1 cellular context compared by ENCODE assay signal in genomic region chr11:75815345-75815983, GRCh38.
TF ChIP-seq lines count a peak whose summit lies in the region.

No MANE protein-coding gene starts in this region.

TF ChIP-seq in HEK293, 187 proteins besides CTCF, POLR2A, EP300 and RAD21 (continued from another document):
- TF ChIP-seq OVOL3 (tag by site-specific recombination; IDR thresholded peaks at IDR 0.05) = no peak
- TF ChIP-seq GLI4 (tag by site-specific recombination; IDR thresholded peaks at IDR 0.05) = no peak
- TF ChIP-seq ZNF398 (tag by site-specific recombination; IDR thresholded peaks at IDR 0.05) = peak; percentile 10; the same call in 1 of the 2 replicates
- no peak for TF ChIP-seq ZNF626 (tag by site-specific recombination; IDR thresholded peaks at IDR 0.05)
- no peak for TF ChIP-seq ZNF677 (tag by site-specific recombination; IDR thresholded peaks at IDR 0.05)
- peak; percentile 45 for TF ChIP-seq ZNF335 (tag by site-specific recombination; conservative IDR thresholded peaks at IDR 0.05)
- TF ChIP-seq ZNF76 (tag by site-specific recombination; IDR thresholded peaks at IDR 0.05; ENCODE audit: borderline replicate concordance, low read depth) = 0 out of 2 replicates have a peak, but pooled peaks have one; percentile 17
- TF ChIP-seq ZNF692 (tag by site-specific recombination; IDR thresholded peaks at IDR 0.05) = peak; percentile 44; the same call in 1 of the 2 replicates
- TF ChIP-seq YY1 (tag by site-specific recombination; IDR thresholded peaks at IDR 0.05) = 0 out of 2 replicates have a peak, but pooled peaks have one; percentile 34
- peak; percentile 62; the same call in 1 of the 2 replicates for TF ChIP-seq GLIS2 (tag by site-specific recombination; IDR thresholded peaks at IDR 0.05)
- TF ChIP-seq ZNF623 (tag by site-specific recombination; IDR thresholded peaks at IDR 0.05) = no peak
- no peak for TF ChIP-seq HIC1 (tag by site-specific recombination; IDR thresholded peaks at IDR 0.05)
- TF ChIP-seq ZSCAN5A (tag by site-specific recombination; IDR thresholded peaks at IDR 0.05) = no peak
- TF ChIP-seq ZBTB49 (tag by site-specific recombination; IDR thresholded peaks at IDR 0.05; ENCODE audit: low read depth) = no peak
- TF ChIP-seq ZNF600 (tag by site-specific recombination; IDR thresholded peaks at IDR 0.05) = peak; percentile 40
- TF ChIP-seq PATZ1 (tag by site-specific recombination; IDR thresholded peaks at IDR 0.05) = peak; percentile 36
- no peak for TF ChIP-seq ZNF48 (tag by site-specific recombination; IDR thresholded peaks at IDR 0.05)
- peak; percentile 30; the same call in 1 of the 2 replicates for TF ChIP-seq ZNF341 (tag by site-specific recombination; IDR thresholded peaks at IDR 0.05; ENCODE audit: low read depth)
- TF ChIP-seq ZBTB48 (tag by site-specific recombination; IDR thresholded peaks at IDR 0.05) = peak; percentile 83; the same call in 1 of the 2 replicates
- no peak for TF ChIP-seq ATF2 (tag by site-specific recombination; IDR thresholded peaks at IDR 0.05; ENCODE audit: low read depth)
- TF ChIP-seq ZNF223 (tag by site-specific recombination; IDR thresholded peaks at IDR 0.05) = no peak
- no peak for TF ChIP-seq EGR2 (tag by site-specific recombination; IDR thresholded peaks at IDR 0.05; ENCODE audit: low read depth)
- TF ChIP-seq ZNF513 (tag by site-specific recombination; IDR thresholded peaks at IDR 0.05) = no peak
- TF ChIP-seq ZNF366 (tag by site-specific recombination; conservative IDR thresholded peaks at IDR 0.05) = no peak
- TF ChIP-seq ZBTB26 (tag by site-specific recombination; optimal IDR thresholded peaks at IDR 0.05) = peak; percentile 59
- TF ChIP-seq ZBTB20 (tag by site-specific recombination; IDR thresholded peaks at IDR 0.05) = peak; percentile 91
- TF ChIP-seq ZXDB (tag by site-specific recombination; IDR thresholded peaks at IDR 0.05) = no peak
- peak; percentile 28; the same call in 1 of the 2 replicates for TF ChIP-seq ZSCAN30 (tag by site-specific recombination; IDR thresholded peaks at IDR 0.05)
- TF ChIP-seq WT1 (tag by site-specific recombination; IDR thresholded peaks at IDR 0.05) = no peak
